8 cellular contexts compared by ENCODE assay signal in genomic region chr10:128268015-128268722, GRCh38.
DNase-seq lines count a peak whose midpoint lies in the region; ATAC-seq and TF ChIP-seq lines count a peak whose summit lies in the region.

No MANE protein-coding gene starts in this region.

- DNase-seq in GDM1 (lab: John Stamatoyannopoulos, UW) (peak; percentile 18), WERI-Rb-1 (peak; percentile 75), islet precursor cell (peak; percentile 83)

- H2AFZ ChIP-seq in KMS-11 (ENCODE audit: low read depth): no peak overlapping the region

- H3K9ac ChIP-seq in KMS-11: no peak overlapping the region

- H3K27me3 ChIP-seq in KMS-11 (ENCODE audit: insufficient read depth, low read depth): no peaks in the 10 kb centered on the region
- peaks cover 5% of the 10 kb centered on the region for H3K27me3 ChIP-seq in WERI-Rb-1 (ENCODE audit: insufficient read depth, low read depth, severe bottlenecking)

- no peak overlapping the region for H3K4me3 ChIP-seq in KMS-11 (IDR thresholded peaks at IDR 0.05; ENCODE audit: insufficient read depth, low read depth, low read length)
- no peak overlapping the region for H3K4me3 ChIP-seq in WERI-Rb-1 (ENCODE audit: low read depth, low read length)

- H3K9me3 ChIP-seq in WERI-Rb-1 (ENCODE audit: severe bottlenecking): no peaks in the 10 kb centered on the region

- no peaks in the 10 kb centered on the region for H3K4me1 ChIP-seq in KMS-11 (ENCODE audit: low read depth, poor library complexity, severe bottlenecking)

- H3K79me2 ChIP-seq in KMS-11 (ENCODE audit: insufficient read depth, low read depth): no peaks in the 10 kb centered on the region

- TF ChIP-seq CTCF in KMS-11 (conservative IDR thresholded peaks at IDR 0.05; ENCODE audit: low read depth, low read length): peak; percentile 75
- TF ChIP-seq CTCF in WERI-Rb-1 (IDR thresholded peaks at IDR 0.05; ENCODE audit: low read depth, low read length): peak; percentile 85

- H4K20me1 ChIP-seq in KMS-11 (ENCODE audit: insufficient read depth): no peaks in the 10 kb centered on the region

- H3K36me3 ChIP-seq in KMS-11 (ENCODE audit: insufficient read depth): no peaks in the 10 kb centered on the region
- no peaks in the 10 kb centered on the region for H3K36me3 ChIP-seq in WERI-Rb-1

- no peak overlapping the region for H3K27ac ChIP-seq in KMS-11
- no peak overlapping the region for H3K27ac ChIP-seq in WERI-Rb-1

- no peak for ATAC-seq in GM19328 (IDR thresholded peaks at IDR 0.05; ENCODE audit: unreplicated experiment)
- ATAC-seq in GM21576 (IDR thresholded peaks at IDR 0.05; ENCODE audit: unreplicated experiment): no peak
- no peak for ATAC-seq in HG02884 (IDR thresholded peaks at IDR 0.05; ENCODE audit: unreplicated experiment)
- ATAC-seq in HG03139 (IDR thresholded peaks at IDR 0.05; ENCODE audit: unreplicated experiment): no peak

- no peak overlapping the region; the same call in 1 of the 2 replicates for H3K4me2 ChIP-seq in KMS-11

Comparison
In these comparisons a context has a peak if more than half of its experiments do, and no peak if none do; other contexts are left out.
1. DNase-seq: peak in every context shown above with its lines; median percentile 83 in islet precursor cell; 75 in WERI-Rb-1; 18 in GDM1.